In the genomic region with DNA sequence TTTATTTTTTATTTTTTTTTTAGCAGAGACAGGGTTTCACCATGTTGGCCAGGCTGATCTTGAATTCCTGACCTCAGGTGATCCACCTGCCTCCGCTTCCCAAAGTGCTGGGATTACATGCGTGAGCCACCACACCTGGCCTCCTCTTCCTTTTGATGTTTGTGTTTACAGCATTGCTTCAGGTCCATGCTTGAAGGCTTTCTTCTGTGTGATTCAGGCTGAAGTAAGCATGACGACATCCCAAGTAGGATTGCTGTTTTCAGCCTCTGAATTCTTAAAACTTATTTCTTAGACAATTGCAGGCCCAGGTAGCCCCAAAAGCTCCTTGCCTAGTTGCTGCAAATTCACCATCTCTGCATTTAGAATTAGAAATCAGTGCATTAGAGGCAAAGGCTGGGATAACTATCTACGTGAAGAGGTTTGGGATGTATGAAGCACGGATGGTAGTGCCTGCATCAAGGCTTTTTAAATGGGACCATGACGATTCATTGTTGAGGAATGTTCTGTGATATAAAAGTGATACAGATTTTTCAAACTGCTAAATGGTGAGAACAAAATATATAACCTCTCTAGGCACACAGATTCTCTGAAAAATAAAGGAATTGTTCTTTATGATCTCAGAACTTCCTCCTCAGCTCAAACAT, we compare ENCODE assay signal across 13 cellular contexts. TPM values are rescaled to one million over a fixed set of nuclear protein-coding genes. Genes with fewer than 3 reads are reported as not detected.
DNase-seq lines count a peak whose midpoint lies in the region; ATAC-seq and TF ChIP-seq lines count a peak whose summit lies in the region.
"Had no signal": no experiment of that assay in that cellular context is flagged by ENCODE, and none has a peak within 500 bp of the region (broad histone marks: within the 10 kb centered on the region; RNA-seq: fewer than 3 reads in every experiment).

No MANE protein-coding gene starts in this region.

- peaks cover 13 to 22% of the 10 kb centered on the region in 2 donors for H3K36me3 Mint-ChIP-seq in activated T-cell treated with anti-CD3 and anti-CD28 coated beads, Interleukin-2, amount 50 U/mL, for 72 hours (ENCODE audit: insufficient read depth in 2 of 2)

- 43 to 49% methylated on average over 6 of the region's 6 CpGs for WGBS in esophagus squamous epithelium, 2 donors

- H3K79me2 ChIP-seq in SU-DHL-6 (ENCODE audit: insufficient read depth, low read length): peaks cover 83% of the 10 kb centered on the region
- peaks cover 70% of the 10 kb centered on the region for H3K79me2 ChIP-seq in fibroblast of lung (ENCODE audit: control insufficient read depth, insufficient read depth, low read length)

- no peak overlapping the region for H2AFZ ChIP-seq in SU-DHL-6 (ENCODE audit: low read depth, low read length, severe bottlenecking)
- H2AFZ ChIP-seq in fibroblast of lung (ENCODE audit: low read length): no peak overlapping the region

- peak overlapping the region; percentile 21 for H3K4me2 ChIP-seq in SU-DHL-6 (ENCODE audit: low read depth, low read length, poor library complexity, severe bottlenecking)
- H3K4me2 ChIP-seq in fibroblast of lung (ENCODE audit: extremely low read depth, insufficient read depth, low read length): peak overlapping the region; percentile 38
- peak overlapping the region; percentile 63 for H3K4me2 ChIP-seq in skeletal muscle satellite cell (ENCODE audit: low read length)

- H3K36me3 ChIP-seq in SU-DHL-6 (ENCODE audit: low read length): no peaks in the 10 kb centered on the region
- no peaks in the 10 kb centered on the region for H3K36me3 ChIP-seq in fibroblast of lung (ENCODE audit: control insufficient read depth, insufficient read depth, low read length)
- H3K36me3 ChIP-seq in skeletal muscle satellite cell (ENCODE audit: insufficient read depth, low read length): peaks cover 10% of the 10 kb centered on the region
- no peaks in the 10 kb centered on the region for H3K36me3 ChIP-seq in esophagus squamous epithelium

- no peaks in the 10 kb centered on the region for H3K9me3 Mint-ChIP-seq in activated T-cell treated with anti-CD3 and anti-CD28 coated beads, Interleukin-2, amount 50 U/mL, for 72 hours

- H3K27me3 ChIP-seq in SU-DHL-6 (ENCODE audit: low read length) (no peaks in the 10 kb centered on the region), fibroblast of lung (ENCODE audit: control insufficient read depth, insufficient read depth, low read length) (no peaks in the 10 kb centered on the region), skeletal muscle satellite cell (ENCODE audit: control insufficient read depth, insufficient read depth, low read length) (no peaks in the 10 kb centered on the region), esophagus squamous epithelium (no peaks in the 10 kb centered on the region)

- H3K9me3 ChIP-seq in SU-DHL-6 (ENCODE audit: insufficient read depth, low read length): no peaks in the 10 kb centered on the region
- H3K9me3 ChIP-seq in fibroblast of lung (ENCODE audit: control insufficient read depth, insufficient read depth, low read depth, low read length): no peaks in the 10 kb centered on the region
- H3K9me3 ChIP-seq in skeletal muscle satellite cell (replicated peaks; ENCODE audit: low read length): no peaks in the 10 kb centered on the region
- H3K9me3 ChIP-seq in esophagus squamous epithelium: no peaks in the 10 kb centered on the region

- H3K27ac ChIP-seq in SU-DHL-6 (ENCODE audit: low read depth, low read length) (no peak overlapping the region), fibroblast of lung (ENCODE audit: insufficient read depth, low read length) (no peak overlapping the region), esophagus squamous epithelium (peak overlapping the region in 2 of 4 donors; percentile 7 to 100)
- H3K27ac ChIP-seq: KMS-11 had no signal

- ATAC-seq in activated T-cell treated with anti-CD3 and anti-CD28 coated beads, Interleukin-2, amount 50 U/mL, for 72 hours (replicated peaks in 1 of 2): no peak
- no peak for ATAC-seq in HG02870 (IDR thresholded peaks at IDR 0.05; ENCODE audit: unreplicated experiment)

- peak overlapping the region; percentile 97 for H3K27ac Mint-ChIP-seq in activated T-cell treated with anti-CD3 and anti-CD28 coated beads, Interleukin-2, amount 50 U/mL, for 72 hours

- H3K4me1 ChIP-seq in fibroblast of lung (ENCODE audit: control insufficient read depth, extremely low read depth, insufficient read depth, low read length): no peaks in the 10 kb centered on the region
- peaks cover 27% of the 10 kb centered on the region for H3K4me1 ChIP-seq in skeletal muscle satellite cell (ENCODE audit: control insufficient read depth, insufficient read depth, low read length)
- peaks cover 18 to 59% (median 30%) of the 10 kb centered on the region in 3 donors for H3K4me1 ChIP-seq in esophagus squamous epithelium

- TF ChIP-seq CTCF in SU-DHL-6 (IDR thresholded peaks at IDR 0.05; ENCODE audit: insufficient read depth, low read length, poor library complexity, severe bottlenecking): no peak
- TF ChIP-seq CTCF in fibroblast of lung (conservative IDR thresholded peaks at IDR 0.05 in 1 of 2, IDR thresholded peaks at IDR 0.05 in 1 of 2; ENCODE audit: low read depth in 1 of 2, low read length in 2 of 2): no peak
- TF ChIP-seq CTCF in esophagus squamous epithelium (IDR thresholded peaks at IDR 0.05): no peak

- intact Hi-C loops in esophagus squamous epithelium (cut with DNase I): loop anchor here (10.0 kb wide), 1 partner anchor 81 kb away; a partner anchor contains a TSS

- H3K27me3 Mint-ChIP-seq in activated T-cell treated with anti-CD3 and anti-CD28 coated beads, Interleukin-2, amount 50 U/mL, for 72 hours (ENCODE audit: low read depth): no peaks in the 10 kb centered on the region

- no peak for TF ChIP-seq POLR2A in esophagus squamous epithelium (IDR thresholded peaks at IDR 0.05)

- peaks cover 70% of the 10 kb centered on the region for H3K4me1 Mint-ChIP-seq in activated T-cell treated with anti-CD3 and anti-CD28 coated beads, Interleukin-2, amount 50 U/mL, for 72 hours (ENCODE audit: low read depth)

- peak overlapping the region; percentile 59 to 97 for H3K4me3 Mint-ChIP-seq in activated T-cell treated with anti-CD3 and anti-CD28 coated beads, Interleukin-2, amount 50 U/mL, for 72 hours

- no peaks in the 10 kb centered on the region; the same call in 1 of the 2 replicates for H3F3A ChIP-seq in SU-DHL-6 (ENCODE audit: insufficient read depth)

- DNase-seq in activated T-cell treated with anti-CD3 and anti-CD28 coated beads, Interleukin-2, amount 50 U/mL, for 72 hours: no peak
- no peak for DNase-seq in activated T-cell treated with anti-CD3 and anti-CD28 coated beads for 4 hours
- peak in 1 of 2 donors; percentile 36 for DNase-seq in fibroblast of lung (ENCODE audit: low read depth in 2 of 2)
- no peak for DNase-seq in MV-4-11 (lab: John Stamatoyannopoulos, UW)
- DNase-seq in esophagus squamous epithelium (lab: John Stamatoyannopoulos, UW): no peak
- DNase-seq: activated CD4-positive, CD25-positive, alpha-beta regulatory T cell treated with anti-CD3 and anti-CD28 coated beads, Interleukin-2, amount 50 U/mL, for 72 hours; amygdala; NCI-H2171 treated with DMSO at 0.1 percent for 48 hours; nucleus accumbens had no signal

- H3K9ac ChIP-seq in SU-DHL-6 (ENCODE audit: low read length) (peak overlapping the region; percentile 19; the same call in 1 of the 2 replicates), fibroblast of lung (ENCODE audit: insufficient read depth, low read length) (no peak overlapping the region), skeletal muscle satellite cell (ENCODE audit: low read depth, low read length) (peak overlapping the region; percentile 30)
- H3K9ac ChIP-seq: KMS-11 had no signal

- H4K20me1 ChIP-seq in SU-DHL-6 (ENCODE audit: low read depth, low read length): no peaks in the 10 kb centered on the region
- no peaks in the 10 kb centered on the region for H4K20me1 ChIP-seq in fibroblast of lung (ENCODE audit: control insufficient read depth, extremely low read depth, insufficient read depth, low read length)

- H3K4me3 ChIP-seq in SU-DHL-6 (ENCODE audit: insufficient read depth, low read length, poor library complexity, severe bottlenecking) (no peak overlapping the region), fibroblast of lung (replicated peaks in 1 of 4; ENCODE audit: control extremely low read depth in 1 of 4, insufficient read depth in 1 of 4, low read depth in 3 of 4, low read length in 4 of 4) (no peak overlapping the region), skeletal muscle satellite cell (ENCODE audit: low read length) (no peak overlapping the region), esophagus squamous epithelium (no peak overlapping the region)

- H3K9me2 ChIP-seq in SU-DHL-6 (replicated peaks; ENCODE audit: insufficient read depth, low read length): no peaks in the 10 kb centered on the region

RNA-seq across cellular contexts. Expression of a gene that starts 3.0 kb away (rescaled TPM):
- 100 to 1,000 TPM; 106 to 111 TPM for total RNA-seq in activated T-cell treated with anti-CD3 and anti-CD28 coated beads, Interleukin-2, amount 50 U/mL, for 72 hours
- total RNA-seq in fibroblast of lung (117 and 118 TPM in 2 replicates), esophagus squamous epithelium (100 to 1,000 TPM in 2 of 4 donors, 10 to 100 TPM in 2; 65.2 to 132 (median 103) TPM)
- polyA plus RNA-seq in fibroblast of lung: 94.0 and 103 TPM in 2 replicates
- 83.5 and 97.2 TPM in 2 replicates for polyA plus RNA-seq in fibroblast of lung (2012)
- 9.8 and 13.2 TPM in 2 replicates for polyA minus RNA-seq in fibroblast of lung (ENCODE audit: low replicate concordance)
- total RNA-seq in skeletal muscle satellite cell (2012; rRNA removed): 137 and 170 TPM in 2 replicates

RNA-seq across cellular contexts. Expression of a gene that starts 29.2 kb away (rescaled TPM):
- total RNA-seq in activated T-cell treated with anti-CD3 and anti-CD28 coated beads, Interleukin-2, amount 50 U/mL, for 72 hours: 100 to 1,000 TPM; 448 to 505 TPM
- 482 and 522 TPM in 2 replicates for total RNA-seq in fibroblast of lung
- 148 and 190 TPM in 2 replicates for polyA plus RNA-seq in fibroblast of lung
- polyA plus RNA-seq in fibroblast of lung (2012): 141 and 176 TPM in 2 replicates
- 86.7 and 245 TPM in 2 replicates for polyA minus RNA-seq in fibroblast of lung (ENCODE audit: low replicate concordance)
- 410 and 475 TPM in 2 replicates for total RNA-seq in skeletal muscle satellite cell (2012; rRNA removed)
- 100 to 1,000 TPM; 185 to 354 (median 279) TPM for total RNA-seq in esophagus squamous epithelium
